21 cellular contexts compared by ENCODE assay signal in the genomic region with DNA sequence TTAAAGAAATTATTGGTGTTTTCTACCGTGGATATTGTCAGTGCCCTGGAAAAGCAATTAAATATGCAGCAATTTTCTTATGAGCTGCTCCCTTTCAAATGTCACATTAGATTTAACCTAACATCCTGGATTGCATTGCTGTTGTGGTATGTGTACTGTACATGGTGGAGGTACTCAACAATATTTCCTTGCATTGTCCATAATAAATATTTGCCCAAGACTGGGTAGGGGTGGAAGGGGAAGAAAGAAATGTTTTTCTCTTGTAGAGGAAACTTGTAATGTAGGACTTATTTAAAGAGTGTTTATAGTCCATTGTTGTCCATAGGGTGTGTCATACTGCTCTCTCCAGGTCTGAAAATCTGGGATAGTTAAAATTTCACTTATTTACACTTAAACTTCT.
DNase-seq lines count a peak whose midpoint lies in the region; ATAC-seq, FAIRE-seq and TF ChIP-seq lines count a peak whose summit lies in the region.
"Had no signal": no experiment of that assay in that cellular context is flagged by ENCODE, and none has a peak within 500 bp of the region (broad histone marks: within the 10 kb centered on the region; RNA-seq: fewer than 3 reads in every experiment).

No MANE protein-coding gene starts in this region.

- H3K27ac ChIP-seq in left ventricle myocardium inferior (replicated peaks) (peak overlapping the region; percentile 27), heart left ventricle (no peak overlapping the region), endothelial cell of umbilical vein (ENCODE audit: insufficient read depth, low read depth, low read length) (no peak overlapping the region), endodermal cell (ENCODE audit: low read depth, low read length) (no peak overlapping the region)
- H3K27ac ChIP-seq: 22Rv1, A549, C4-2B, HL-60 had no signal

- H3K4me3 ChIP-seq in left ventricle myocardium inferior, result no peak overlapping the region
- no peak overlapping the region for H3K4me3 ChIP-seq in heart left ventricle
- H3K4me3 ChIP-seq in endothelial cell of umbilical vein (replicated peaks in 1 of 3; ENCODE audit: insufficient read depth in 1 of 3, low read depth in 1 of 3, low read length in 3 of 3), result no peak overlapping the region
- no peak overlapping the region for H3K4me3 ChIP-seq in endodermal cell (ENCODE audit: low read length)
- H3K4me3 ChIP-seq: A549, HAP-1 had no signal

- ATAC-seq in heart left ventricle (no peak), HG02623 (IDR thresholded peaks at IDR 0.05; ENCODE audit: unreplicated experiment) (no peak)
- ATAC-seq: A549 had no signal

- no peaks in the 10 kb centered on the region for H3K36me3 ChIP-seq in left ventricle myocardium inferior
- no peaks in the 10 kb centered on the region for H3K36me3 ChIP-seq in heart left ventricle
- H3K36me3 ChIP-seq in endothelial cell of umbilical vein (ENCODE audit: control insufficient read depth in 2 of 2, extremely low read depth in 1 of 2, insufficient read depth in 2 of 2, low read length in 2 of 2), result no peaks in the 10 kb centered on the region
- no peaks in the 10 kb centered on the region for H3K36me3 ChIP-seq in endodermal cell (ENCODE audit: control insufficient read depth, insufficient read depth, low read length)
- H3K36me3 ChIP-seq: HAP-1 had no signal

- H3K79me2 ChIP-seq in endothelial cell of umbilical vein (ENCODE audit: control insufficient read depth, insufficient read depth, low read length), result no peaks in the 10 kb centered on the region

- TF ChIP-seq CTCF in left ventricle myocardium inferior (IDR thresholded peaks at IDR 0.05; ENCODE audit: borderline replicate concordance), result no peak
- no peak for TF ChIP-seq CTCF in heart left ventricle (IDR thresholded peaks at IDR 0.05)
- TF ChIP-seq CTCF in endothelial cell of umbilical vein (IDR thresholded peaks at IDR 0.05; ENCODE audit: extremely low read depth in 1 of 2, insufficient read depth in 1 of 2, low read depth in 1 of 2, low read length in 2 of 2), result no peak
- TF ChIP-seq CTCF in neural crest cell (conservative IDR thresholded peaks at IDR 0.05), result no peak
- TF ChIP-seq CTCF in endodermal cell (conservative IDR thresholded peaks at IDR 0.05), result no peak

- dilution Hi-C loops in endothelial cell of umbilical vein (cut with MboI; ENCODE audit: extremely low pct_ligation_motif_present, low sequenced_read_pairs), result no loop called here

- peak overlapping the region; percentile 34 for H3K4me2 ChIP-seq in endothelial cell of umbilical vein (ENCODE audit: insufficient read depth, low read length)
- H3K4me2 ChIP-seq: A549 had no signal

- H3K27me3 ChIP-seq in left ventricle myocardium inferior (ENCODE audit: low read depth), result no peaks in the 10 kb centered on the region
- no peaks in the 10 kb centered on the region for H3K27me3 ChIP-seq in heart left ventricle
- H3K27me3 ChIP-seq in endothelial cell of umbilical vein (ENCODE audit: control insufficient read depth in 2 of 2, insufficient read depth in 2 of 2, low read length in 2 of 2), result no peaks in the 10 kb centered on the region
- H3K27me3 ChIP-seq in endodermal cell (ENCODE audit: control insufficient read depth, insufficient read depth, low read length, poor library complexity, severe bottlenecking), result no peaks in the 10 kb centered on the region

- H2AFZ ChIP-seq in endothelial cell of umbilical vein (ENCODE audit: low read depth, low read length), result no peak overlapping the region

- H3K27ac Mint-ChIP-seq in neural crest cell (ENCODE audit: unreplicated experiment) (peak overlapping the region; percentile 53), endodermal cell (no peak overlapping the region)
- H3K27ac Mint-ChIP-seq: CD4-positive, alpha-beta T cell had no signal

- peak; percentile 56 for FAIRE-seq in endothelial cell of umbilical vein (lab: Jason Lieb, UNC)
- FAIRE-seq: A549, D721Med, G401.6, GM12891, GM19239, H1 had no signal

- H3K9ac ChIP-seq in endothelial cell of umbilical vein (replicated peaks; ENCODE audit: extremely low read depth, insufficient read depth, low read length) (no peak overlapping the region), endodermal cell (ENCODE audit: extremely low read depth, low read length, poor library complexity, severe bottlenecking) (no peak overlapping the region)

- no peak for DNase-seq in left ventricle myocardium inferior
- no peak for DNase-seq in heart left ventricle
- peak; percentile 67 for DNase-seq in endothelial cell of umbilical vein (ENCODE audit: low read depth, low spot score)
- DNase-seq in neural crest cell (ENCODE audit: low read depth, low spot score), result no peak
- DNase-seq in endodermal cell, result no peak
- DNase-seq in SHP77 (lab: John Stamatoyannopoulos, UW), result no peak
- DNase-seq in activated CD8-positive, alpha-beta memory T cell treated with anti-CD3 and anti-CD28 coated beads for 24 hours, result no peak
- DNase-seq: AML-193; Caco-2; CD4-positive, alpha-beta T cell had no signal

- BruUV-seq in endothelial cell of umbilical vein (replicated peaks; lab: Mats Ljungman, UMichigan), result no TSS peak

- WGBS in heart left ventricle, 4 donors, result 36 to 59% (median 51%) methylated on average over 1 of the region's 1 CpG
- 83 to 94% methylated on average over 1 of the region's 1 CpG for WGBS in endodermal cell (ENCODE audit: insufficient coverage in 1 of 2, insufficient read length in 1 of 2), 2 experiments

- H3K4me1 Mint-ChIP-seq in neural crest cell (peaks cover 28% of the 10 kb centered on the region), endodermal cell (no peaks in the 10 kb centered on the region)

- no peak for TF ChIP-seq POLR2A in heart left ventricle (IDR thresholded peaks at IDR 0.05)
- no peak for TF ChIP-seq POLR2A in endothelial cell of umbilical vein (IDR thresholded peaks at IDR 0.05; ENCODE audit: low read depth, low read length)

- H3K9me3 ChIP-seq in left ventricle myocardium inferior (replicated peaks), result no peaks in the 10 kb centered on the region
- H3K9me3 ChIP-seq in heart left ventricle, result no peaks in the 10 kb centered on the region
- no peaks in the 10 kb centered on the region for H3K9me3 ChIP-seq in endothelial cell of umbilical vein (replicated peaks; ENCODE audit: control insufficient read depth, insufficient read depth, low read length)
- no peaks in the 10 kb centered on the region for H3K9me3 ChIP-seq in endodermal cell (ENCODE audit: control insufficient read depth, low read length)
- H3K9me3 ChIP-seq: A549, Caco-2, HAP-1 had no signal

- H3K4me3 Mint-ChIP-seq in neural crest cell, result no peak overlapping the region
- no peak overlapping the region for H3K4me3 Mint-ChIP-seq in endodermal cell
- H3K4me3 Mint-ChIP-seq: CD4-positive, alpha-beta T cell had no signal

- H3K9me3 Mint-ChIP-seq in neural crest cell, result no peaks in the 10 kb centered on the region
- no peaks in the 10 kb centered on the region for H3K9me3 Mint-ChIP-seq in endodermal cell
- H3K9me3 Mint-ChIP-seq: CD4-positive, alpha-beta T cell had no signal

- H3K36me3 Mint-ChIP-seq in neural crest cell (ENCODE audit: low read depth) (no peaks in the 10 kb centered on the region), endodermal cell (ENCODE audit: low read depth) (no peaks in the 10 kb centered on the region)

- H3K4me1 ChIP-seq in left ventricle myocardium inferior (peaks cover 27% of the 10 kb centered on the region), heart left ventricle (peaks cover 0 to 12% (median 0%) of the 10 kb centered on the region in 12 donors), endothelial cell of umbilical vein (ENCODE audit: control insufficient read depth, extremely low read depth, insufficient read depth, low read length) (peaks cover 16% of the 10 kb centered on the region), endodermal cell (ENCODE audit: control insufficient read depth, insufficient read depth, low read length) (no peaks in the 10 kb centered on the region)
- H3K4me1 ChIP-seq: A549, Caco-2, HAP-1 had no signal

- intact Hi-C loops in left ventricle myocardium inferior (cut with micrococcal nuclease) (no loop called here), heart left ventricle (cut with DNase I) (loop anchor here in 1 of 10 donors (5.0 kb wide), 1 partner anchor 46 kb away; no protein-coding TSS in a partner anchor), endothelial cell of umbilical vein (cut with micrococcal nuclease) (no loop called here)

- no peaks in the 10 kb centered on the region for H3K9me1 ChIP-seq in endothelial cell of umbilical vein (replicated peaks; ENCODE audit: control insufficient read depth, extremely low read depth, insufficient read depth, low read length)

- POLR2A ChIA-PET in endothelial cell of umbilical vein (lab: Charles Lee), result no interaction called here

- no peaks in the 10 kb centered on the region for H4K20me1 ChIP-seq in endothelial cell of umbilical vein (replicated peaks; ENCODE audit: control insufficient read depth, extremely low read depth, insufficient read depth, low read length)

- H3K27me3 Mint-ChIP-seq in neural crest cell (ENCODE audit: low read depth) (no peaks in the 10 kb centered on the region), endodermal cell (ENCODE audit: insufficient read depth) (no peaks in the 10 kb centered on the region)
- H3K27me3 Mint-ChIP-seq: CD4-positive, alpha-beta T cell had no signal

- CTCF ChIA-PET in endothelial cell of umbilical vein (lab: Charles Lee), result interaction anchor here (1.0 kb wide), 1 partner anchor 26 kb away, joined by 3 read pairs; no protein-coding TSS in a partner anchor

TF ChIP-seq in endothelial cell of umbilical vein, 7 proteins besides CTCF, POLR2A, EP300 and RAD21:
- TF ChIP-seq POLR2AphosphoS5 (IDR thresholded peaks at IDR 0.05; ENCODE audit: insufficient read depth, low read depth, low read length) (no peak), FOS (IDR thresholded peaks at IDR 0.05; ENCODE audit: borderline replicate concordance, insufficient read depth, low read length) (no peak), MYC (IDR thresholded peaks at IDR 0.05; ENCODE audit: low read depth, low read length) (no peak), JUN (IDR thresholded peaks at IDR 0.05; ENCODE audit: borderline replicate concordance, insufficient read depth, insufficient read length, low read depth) (no peak), GATA2 (IDR thresholded peaks at IDR 0.05; ENCODE audit: insufficient read depth, insufficient read length, low read depth, low read length) (no peak), MAX (IDR thresholded peaks at IDR 0.05; ENCODE audit: insufficient read depth, insufficient read length) (no peak), EZH2 (IDR thresholded peaks at IDR 0.05; ENCODE audit: borderline replicate concordance, low read depth, low read length, severe bottlenecking) (no peak)
TF ChIP-seq in endothelial cell of umbilical vein: peak in this region for 0.
